In genomic region chr11:114972105-114972504, GRCh38 we compare ENCODE assay signal across 1 cellular context.
TF ChIP-seq lines count a peak whose summit lies in the region.

No MANE protein-coding gene starts in this region.

TF ChIP-seq in GM23338, 12 proteins besides CTCF, POLR2A, EP300 and RAD21 (continued from another document):
- peak; percentile 31; the same call in 1 of the 2 replicates for TF ChIP-seq ZNF462 (CRISPR knock-in tag; IDR thresholded peaks at IDR 0.05)
TF ChIP-seq in GM23338: peak in this region for 1.
